22 cellular contexts compared by ENCODE assay signal in genomic region chr6:110367825-110368224, GRCh38. TPM values are rescaled to one million over a fixed set of nuclear protein-coding genes. Genes with fewer than 3 reads are reported as not detected.
DNase-seq lines count a peak whose midpoint lies in the region; ATAC-seq and TF ChIP-seq lines count a peak whose summit lies in the region.
"Had no signal": no experiment of that assay in that cellular context is flagged by ENCODE, and none has a peak within 500 bp of the region (broad histone marks: within the 10 kb centered on the region; RNA-seq: fewer than 3 reads in every experiment).

No MANE protein-coding gene starts in this region.

- peak overlapping the region in 36 of 59 donors; percentile 13 to 85 (median 62) for H3K27ac ChIP-seq in dorsolateral prefrontal cortex
- no peak overlapping the region for H3K27ac ChIP-seq in neural progenitor cell
- peak overlapping the region; percentile 19 for H3K27ac ChIP-seq in temporal lobe (ENCODE audit: low read depth, low read length)
- H3K27ac ChIP-seq: A549 had no signal

- no peaks in the 10 kb centered on the region for H3K9me3 ChIP-seq in neural progenitor cell (ENCODE audit: low read depth)
- H3K9me3 ChIP-seq: A549, HAP-1 had no signal

- H3K36me3 ChIP-seq in neural progenitor cell: no peaks in the 10 kb centered on the region
- H3K36me3 ChIP-seq: HAP-1 had no signal

- peaks cover 50% of the 10 kb centered on the region for H3K4me1 ChIP-seq in neural progenitor cell
- H3K4me1 ChIP-seq: A549 had no signal

- peaks cover 43% of the 10 kb centered on the region for H3F3A ChIP-seq in neural progenitor cell (ENCODE audit: low read depth)

- no peaks in the 10 kb centered on the region for H3K79me2 ChIP-seq in neural progenitor cell (ENCODE audit: low read depth)

- H3K4me3 Mint-ChIP-seq in activated naive CD8-positive, alpha-beta T cell: no peak overlapping the region
- no peak overlapping the region for H3K4me3 Mint-ChIP-seq in activated naive CD8-positive, alpha-beta T cell treated with anti-CD3 and anti-CD28 coated beads, Interleukin-2, amount 50 U/mL, for 24 hours
- no peak overlapping the region for H3K4me3 Mint-ChIP-seq in neural progenitor cell
- H3K4me3 Mint-ChIP-seq: CD4-positive, alpha-beta memory T cell; HFFc6 had no signal

- no peaks in the 10 kb centered on the region for H3K27me3 Mint-ChIP-seq in activated naive CD8-positive, alpha-beta T cell
- no peaks in the 10 kb centered on the region for H3K27me3 Mint-ChIP-seq in activated naive CD8-positive, alpha-beta T cell treated with anti-CD3 and anti-CD28 coated beads, Interleukin-2, amount 50 U/mL, for 24 hours
- H3K27me3 Mint-ChIP-seq in neural progenitor cell (ENCODE audit: insufficient read depth, low read depth): peaks cover 11% of the 10 kb centered on the region

- H3K4me2 ChIP-seq in neural progenitor cell: peak overlapping the region; percentile 64
- H3K4me2 ChIP-seq: A549 had no signal

- H3K9ac ChIP-seq in neural progenitor cell: no peak overlapping the region

- no peaks in the 10 kb centered on the region for H4K20me1 ChIP-seq in neural progenitor cell (ENCODE audit: low read depth)

- no peak for DNase-seq in activated naive CD8-positive, alpha-beta T cell treated with anti-CD3 and anti-CD28 coated beads, Interleukin-2, amount 50 U/mL, for 24 hours
- no peak for DNase-seq in dorsolateral prefrontal cortex
- no peak for DNase-seq in neural progenitor cell (ENCODE audit: low spot score)
- no peak for DNase-seq in T1000 (lab: John Stamatoyannopoulos, UW)
- DNase-seq in cardiac septum (ENCODE audit: low spot score): no peak
- DNase-seq: 8988T; C1 segment of cervical spinal cord; Calu3; CD4-positive, alpha-beta memory T cell; COR-L47; DMS53; DMS79 treated with DMSO at 0.1 percent for 48 hours; GF-D8; GOT3; HFFc6 had no signal

- H2AFZ ChIP-seq in neural progenitor cell (replicated peaks): no peak overlapping the region

- peaks cover 59% of the 10 kb centered on the region for H3K4me1 Mint-ChIP-seq in activated naive CD8-positive, alpha-beta T cell (ENCODE audit: low read depth)
- peaks cover 26% of the 10 kb centered on the region for H3K4me1 Mint-ChIP-seq in activated naive CD8-positive, alpha-beta T cell treated with anti-CD3 and anti-CD28 coated beads, Interleukin-2, amount 50 U/mL, for 24 hours
- peaks cover 69% of the 10 kb centered on the region for H3K4me1 Mint-ChIP-seq in neural progenitor cell

- no peak for TF ChIP-seq CTCF in dorsolateral prefrontal cortex (IDR thresholded peaks at IDR 0.05 in 54 of 56, conservative IDR thresholded peaks at IDR 0.05 in 2 of 56; ENCODE audit: low read depth in 1 of 56, partially characterized antibody in 56 of 56)
- no peak for TF ChIP-seq CTCF in neural progenitor cell (IDR thresholded peaks at IDR 0.05)

- intact Hi-C loops in dorsolateral prefrontal cortex (cut with DNase I) (no loop called here), cardiac septum (cut with DNase I) (no loop called here)

- peak overlapping the region; percentile 18 for H3K27ac Mint-ChIP-seq in activated naive CD8-positive, alpha-beta T cell
- H3K27ac Mint-ChIP-seq in activated naive CD8-positive, alpha-beta T cell treated with anti-CD3 and anti-CD28 coated beads, Interleukin-2, amount 50 U/mL, for 24 hours: no peak overlapping the region
- peak overlapping the region; percentile 31 for H3K27ac Mint-ChIP-seq in neural progenitor cell
- H3K27ac Mint-ChIP-seq: CD4-positive, alpha-beta memory T cell; HFFc6 had no signal

- no peaks in the 10 kb centered on the region for H3K9me3 Mint-ChIP-seq in activated naive CD8-positive, alpha-beta T cell (ENCODE audit: low read depth)
- no peaks in the 10 kb centered on the region for H3K9me3 Mint-ChIP-seq in activated naive CD8-positive, alpha-beta T cell treated with anti-CD3 and anti-CD28 coated beads, Interleukin-2, amount 50 U/mL, for 24 hours
- peaks cover 5% of the 10 kb centered on the region for H3K9me3 Mint-ChIP-seq in neural progenitor cell
- H3K9me3 Mint-ChIP-seq: HFFc6 had no signal

- no peak for ATAC-seq in activated naive CD8-positive, alpha-beta T cell treated with anti-CD3 and anti-CD28 coated beads, Interleukin-2, amount 50 U/mL, for 24 hours
- ATAC-seq in GM18907 (IDR thresholded peaks at IDR 0.05; ENCODE audit: unreplicated experiment): no peak
- ATAC-seq: A549 had no signal

- H3K36me3 Mint-ChIP-seq in activated naive CD8-positive, alpha-beta T cell: no peaks in the 10 kb centered on the region
- no peaks in the 10 kb centered on the region for H3K36me3 Mint-ChIP-seq in activated naive CD8-positive, alpha-beta T cell treated with anti-CD3 and anti-CD28 coated beads, Interleukin-2, amount 50 U/mL, for 24 hours (ENCODE audit: low read depth)
- H3K36me3 Mint-ChIP-seq in neural progenitor cell: no peaks in the 10 kb centered on the region
- H3K36me3 Mint-ChIP-seq: CD4-positive, alpha-beta memory T cell had no signal

- no peak overlapping the region for H3K4me3 ChIP-seq in dorsolateral prefrontal cortex
- no peak overlapping the region for H3K4me3 ChIP-seq in neural progenitor cell
- H3K4me3 ChIP-seq: A549, HAP-1 had no signal

- no peaks in the 10 kb centered on the region for H3K27me3 ChIP-seq in dorsolateral prefrontal cortex
- no peaks in the 10 kb centered on the region for H3K27me3 ChIP-seq in neural progenitor cell

RNA-seq across cellular contexts. Expression of gene METTL24, which starts 9.7 kb away (rescaled TPM):
- 10 to 100 TPM in 1 of 120 experiments, 1 to 10 TPM in 119; 2.2 to 10.3 (median 4.6) TPM for total RNA-seq in dorsolateral prefrontal cortex
- 3.2 and 4.5 TPM in 2 replicates for total RNA-seq in neural progenitor cell (ENCODE audit: low replicate concordance)
- total RNA-seq in temporal lobe: 0.98 TPM
- 2.0 TPM for total RNA-seq in cardiac septum
- total RNA-seq: Calu3, Daoy, HFFc6 had no signal

RNA-seq across cellular contexts. Expression of gene DDO, which starts 47.5 kb away (rescaled TPM):
- total RNA-seq in dorsolateral prefrontal cortex: 1 to 10 TPM; 1.2 to 8.6 (median 3.6) TPM
- not detected in 2 replicates for total RNA-seq in neural progenitor cell (ENCODE audit: low replicate concordance)
- total RNA-seq in temporal lobe: 0.25 TPM
- total RNA-seq in cardiac septum: 16.2 TPM
- total RNA-seq: CD4-positive, alpha-beta memory T cell; G401 had no signal
